23 cellular contexts compared by ENCODE assay signal in the genomic region with DNA sequence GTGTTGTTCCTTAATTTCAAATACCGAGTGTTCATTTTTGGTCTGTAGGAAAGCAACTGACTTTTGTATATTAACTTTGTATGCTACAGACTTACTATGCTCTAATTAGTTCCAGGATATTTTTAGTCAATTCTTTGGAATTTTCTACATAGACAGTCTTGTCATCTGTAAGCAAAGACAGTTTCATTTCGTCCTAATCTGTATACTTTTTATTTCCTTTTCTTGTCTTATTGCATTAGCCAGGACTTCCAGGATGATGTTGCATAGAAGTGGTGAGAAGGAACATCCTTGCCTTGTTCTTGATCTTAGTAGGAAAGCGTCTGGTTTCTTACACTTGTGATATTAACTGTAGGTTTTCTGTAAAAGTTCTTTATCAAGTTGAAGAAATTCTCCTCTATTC.
"Had no signal": no experiment of that assay in that cellular context is flagged by ENCODE, and none has a peak within 500 bp of the region (broad histone marks: within the 10 kb centered on the region; RNA-seq: fewer than 3 reads in every experiment).

No MANE protein-coding gene starts in this region.

- DNase-seq: Karpas-422, KG1, MG63, NCI-H1092, NCI-H1105 treated with DMSO at 0.1 percent for 48 hours, NCI-H1417 treated with DMSO at 0.1 percent for 48 hours, NCI-H146, NCI-H1694 treated with DMSO at 0.1 percent for 48 hours, NCI-H1930, NCI-H2081, NCI-H2107, NCI-H2227 treated with DMSO at 0.1 percent for 48 hours, NCI-H524, NCI-H526 treated with DMSO at 0.1 percent for 48 hours, NCI-H748 treated with DMSO at 0.1 percent for 48 hours, Right ventricle myocardium superior, RPMI8226, SIG-M5 had no signal

- FAIRE-seq: HTR-8/SVneo, RCC 7860 had no signal

- H3K27ac ChIP-seq: HL-60, SJSA1, SK-N-MC had no signal

- H3K4me3 ChIP-seq: MG63, SJSA1, SK-N-MC had no signal

- H3K4me1 ChIP-seq: SJSA1 had no signal
